Comparison of ENCODE assay signal across 20 cellular contexts in genomic region chr3:10401990-10402761, GRCh38.
A peak's percentile ranks its signal among the peaks of the same experiment; 100 is the strongest.
DNase-seq lines count a peak whose midpoint lies in the region; ATAC-seq, FAIRE-seq and TF ChIP-seq lines count a peak whose summit lies in the region.
"Had no signal": no experiment of that assay in that cellular context is flagged by ENCODE, and none has a peak within 500 bp of the region (broad histone marks: within the 10 kb centered on the region; RNA-seq: fewer than 3 reads in every experiment).

No MANE protein-coding gene starts in this region.

- no peak overlapping the region for H2AFZ ChIP-seq in HepG2 (ENCODE audit: low read length)
- H2AFZ ChIP-seq in H1 (ENCODE audit: low read length): no peak overlapping the region

- no peak for TF ChIP-seq CTCF in HepG2 (CRISPR knock-in tag; IDR thresholded peaks at IDR 0.05)
- TF ChIP-seq CTCF in right lobe of liver (IDR thresholded peaks at IDR 0.05): no peak
- no peak for TF ChIP-seq CTCF in H1 (IDR thresholded peaks at IDR 0.05; ENCODE audit: control extremely low read depth in 1 of 3, insufficient read depth in 1 of 3, low read depth in 1 of 3, low read length in 3 of 3)

- no peaks in the 10 kb centered on the region; a peak in 2 of 5 replicates for H3K27me3 ChIP-seq in HepG2 (ENCODE audit: control insufficient read depth in 1 of 2, insufficient read depth in 2 of 2, low read length in 2 of 2)
- H3K27me3 ChIP-seq in right lobe of liver: no peaks in the 10 kb centered on the region
- no peaks in the 10 kb centered on the region; a peak in 1 of 7 replicates for H3K27me3 ChIP-seq in H1 (replicated peaks in 1 of 4; ENCODE audit: control insufficient read depth in 3 of 4, extremely low read depth in 1 of 4, insufficient read depth in 3 of 4, low read length in 3 of 4)
- H3K27me3 ChIP-seq: BLaER1 treated with 17β-estradiol and CSF1 and Interleukin-3, amounts not matched to agents 10 nM and 100 nM had no signal

- no peak overlapping the region for H3K18ac ChIP-seq in H1 (ENCODE audit: extremely low read depth, low read length)

- H4K8ac ChIP-seq in H1 (ENCODE audit: extremely low read depth, insufficient read depth, low read length): no peak overlapping the region; the same call in 1 of the 2 replicates

- no peak overlapping the region for H3K14ac ChIP-seq in H1 (ENCODE audit: insufficient read length)

- no peaks in the 10 kb centered on the region for H3K79me1 ChIP-seq in H1 (ENCODE audit: low read depth, low read length)

- no peak for ATAC-seq in HepG2
- ATAC-seq in right lobe of liver: no peak
- ATAC-seq: A549; CD8-positive, alpha-beta T cell had no signal

- H3K4me2 ChIP-seq in HepG2 (ENCODE audit: low read depth, low read length): no peak overlapping the region
- no peak overlapping the region for H3K4me2 ChIP-seq in H1 (ENCODE audit: insufficient read depth in 1 of 2, low read depth in 2 of 2, low read length in 2 of 2)
- H3K4me2 ChIP-seq: A549; BLaER1 treated with 17β-estradiol and CSF1 and Interleukin-3, amounts not matched to agents 10 nM and 100 nM had no signal

- no peaks in the 10 kb centered on the region for H3K9me3 ChIP-seq in HepG2 (ENCODE audit: low read length)
- no peaks in the 10 kb centered on the region for H3K9me3 ChIP-seq in right lobe of liver
- H3K9me3 ChIP-seq in H1 (ENCODE audit: insufficient read depth in 2 of 2, low read depth in 1 of 2, low read length in 1 of 2): no peaks in the 10 kb centered on the region
- H3K9me3 ChIP-seq: A549; BLaER1 treated with 17β-estradiol and CSF1 and Interleukin-3, amounts not matched to agents 10 nM and 100 nM; Caco-2 had no signal

- H3K79me2 ChIP-seq in HepG2 (ENCODE audit: insufficient read depth, low read length) (no peaks in the 10 kb centered on the region), H1 (ENCODE audit: control insufficient read depth in 1 of 2, insufficient read depth in 2 of 2, low read length in 2 of 2) (no peaks in the 10 kb centered on the region)

- H2BK20ac ChIP-seq in H1 (ENCODE audit: low read length): no peak overlapping the region

- H4K91ac ChIP-seq in H1 (replicated peaks; ENCODE audit: insufficient read length, low read length): no peak overlapping the region

- no peak overlapping the region for H3K4ac ChIP-seq in H1 (replicated peaks; ENCODE audit: insufficient read length, low read depth, low read length)

- WGBS in HepG2 (ENCODE audit: low lambda C conversion rate): 82% methylated on average over 14 of the region's 14 CpGs
- WGBS in right lobe of liver (ENCODE audit: insufficient coverage, low coverage, low lambda C conversion rate, missing lambda C conversion rate): 80% methylated on average over 1 of the region's 14 CpGs
- WGBS in H1 (ENCODE audit: extremely low coverage in 1 of 2, insufficient coverage in 1 of 2, insufficient read length in 1 of 2, insufficient replicate concordance in 2 of 2, low coverage in 1 of 2, low lambda C conversion rate in 2 of 2, missing lambda C conversion rate in 1 of 2), 2 experiments: 92% methylated on average over 14 of the region's 14 CpGs; no CpG with 5 or more reads in 1 of the 2 experiments

- TF ChIP-seq POLR2A in HepG2 (IDR thresholded peaks at IDR 0.05; ENCODE audit: insufficient read depth in 1 of 2, low read depth in 2 of 2, low read length in 2 of 2) (no peak), right lobe of liver (IDR thresholded peaks at IDR 0.05) (no peak), H1 (IDR thresholded peaks at IDR 0.05; ENCODE audit: control extremely low read depth in 1 of 2, low read depth in 2 of 2, low read length in 2 of 2) (no peak)

- H3K27ac ChIP-seq in HepG2 (ENCODE audit: extremely low read length, insufficient read depth, low read length) (no peak overlapping the region), right lobe of liver (no peak overlapping the region), H1 (ENCODE audit: low read depth, low read length) (no peak overlapping the region)
- H3K27ac ChIP-seq: 22Rv1; A549; BLaER1 treated with 17β-estradiol and CSF1 and Interleukin-3, amounts not matched to agents 10 nM and 100 nM; C4-2B had no signal

- H3K9ac ChIP-seq in HepG2 (ENCODE audit: insufficient read depth, low read depth, low read length) (no peak overlapping the region), H1 (replicated peaks in 1 of 4; ENCODE audit: extremely low read depth in 1 of 4, low read depth in 3 of 4, low read length in 3 of 4) (no peak overlapping the region)
- H3K9ac ChIP-seq: BLaER1 treated with 17β-estradiol and CSF1 and Interleukin-3, amounts not matched to agents 10 nM and 100 nM had no signal

- H3K4me1 ChIP-seq in HepG2 (ENCODE audit: insufficient read depth, low read length): peaks cover 12% of the 10 kb centered on the region
- H3K4me1 ChIP-seq in right lobe of liver: no peaks in the 10 kb centered on the region
- no peaks in the 10 kb centered on the region for H3K4me1 ChIP-seq in H1 (replicated peaks in 1 of 4; ENCODE audit: control insufficient read depth in 3 of 4, insufficient read depth in 4 of 4, low read length in 3 of 4)
- H3K4me1 ChIP-seq: A549, Caco-2 had no signal

- H3K36me3 ChIP-seq in HepG2 (replicated peaks in 1 of 2; ENCODE audit: control insufficient read depth in 1 of 2, insufficient read depth in 2 of 2, low read length in 2 of 2) (no peaks in the 10 kb centered on the region), right lobe of liver (peaks cover 0 to 55% (median 15%) of the 10 kb centered on the region in 4 donors), H1 (ENCODE audit: control insufficient read depth in 2 of 4, insufficient read depth in 4 of 4, low read length in 3 of 4) (no peaks in the 10 kb centered on the region)

- H4K20me1 ChIP-seq in HepG2 (ENCODE audit: insufficient read depth, low read length): no peaks in the 10 kb centered on the region
- H4K20me1 ChIP-seq in H1 (replicated peaks in 1 of 2; ENCODE audit: control insufficient read depth in 1 of 2, insufficient read depth in 2 of 2, low read length in 2 of 2): no peaks in the 10 kb centered on the region

- TF ChIP-seq RAD21 in HepG2 (CRISPR knock-in tag; IDR thresholded peaks at IDR 0.05) (no peak), H1 (IDR thresholded peaks at IDR 0.05 in 1 of 2, conservative IDR thresholded peaks at IDR 0.05 in 1 of 2; ENCODE audit: low read depth in 2 of 2, low read length in 2 of 2) (no peak)

- CTCF ChIA-PET in HepG2 (lab: Yijun Ruan, JAX; ENCODE audit: low intra/inter-chr PET ratio, low total read pairs) (no interaction called here), H1 (lab: Charles Lee; ENCODE audit: partially characterized antibody) (interaction anchor here (1.1 to 3.3 kb wide), 6 partner anchors 22 to 223 kb away, joined by 3 to 9 read pairs (median 4); no protein-coding TSS in a partner anchor)

- DNase-seq in HepG2 (ENCODE audit: low spot score) (no peak), right lobe of liver (no peak), H1 (ENCODE audit: low read depth in 1 of 2, low spot score in 2 of 2) (no peak), DMS114 treated with DMSO at 0.1 percent for 48 hours (lab: John Stamatoyannopoulos, UW; ENCODE audit: unreplicated experiment) (no peak), DMS 273 treated with DMSO at 0.1 percent for 48 hours (lab: John Stamatoyannopoulos, UW) (no peak)
- DNase-seq: AML-193; Caco-2; Calu3; CD4-positive, alpha-beta T cell; CD8-positive, alpha-beta T cell; DMS79 treated with DMSO at 0.1 percent for 48 hours; GF-D8 had no signal

- no peak overlapping the region for H4K5ac ChIP-seq in H1 (ENCODE audit: insufficient read length, low read depth, low read length)

- no peaks in the 10 kb centered on the region for H3K23me2 ChIP-seq in H1 (ENCODE audit: low read depth, low read length)

- H2BK120ac ChIP-seq in H1 (replicated peaks; ENCODE audit: low read depth, low read length): no peak overlapping the region

- no TSS peak for BruUV-seq in HepG2 (replicated peaks; lab: Mats Ljungman, UMichigan)

- H2BK5ac ChIP-seq in H1 (ENCODE audit: low read depth, low read length): no peak overlapping the region

- POLR2A ChIA-PET in HepG2 (lab: Yijun Ruan, JAX): no interaction called here
- POLR2A ChIA-PET in H1 (lab: Charles Lee; ENCODE audit: partially characterized antibody): no interaction called here

- H3K4me3 ChIP-seq in HepG2 (replicated peaks in 1 of 3; ENCODE audit: insufficient read depth in 1 of 3, low read depth in 2 of 3, low read length in 3 of 3) (no peak overlapping the region), right lobe of liver (no peak overlapping the region), H1 (ENCODE audit: extremely low read depth in 1 of 4, insufficient read depth in 2 of 4, low read depth in 3 of 4, low read length in 4 of 4) (no peak overlapping the region)
- H3K4me3 ChIP-seq: A549; BLaER1 treated with 17β-estradiol and CSF1 and Interleukin-3, amounts not matched to agents 10 nM and 100 nM had no signal

- in situ Hi-C loops in HepG2 (cut with HindIII; ENCODE audit: extremely low pct_ligation_motif_present, low pct_unique_long_range_greater_than_20kb): no loop called here

- FAIRE-seq in HepG2 (lab: Jason Lieb, UNC): no peak
- FAIRE-seq in H1 (lab: Jason Lieb, UNC): no peak
- FAIRE-seq: A549, D721Med, G401.6, GM12891, GM19239 had no signal

- H3K56ac ChIP-seq in H1 (replicated peaks; ENCODE audit: insufficient read length, low read depth, low read length): no peak overlapping the region

- TF ChIP-seq EP300 in HepG2 (IDR thresholded peaks at IDR 0.05; ENCODE audit: low read depth in 2 of 2, low read length in 2 of 2): no peak
- TF ChIP-seq EP300 in HepG2 (CRISPR knock-in tag; IDR thresholded peaks at IDR 0.05; ENCODE audit: borderline replicate concordance): no peak
- no peak for TF ChIP-seq EP300 in H1 (IDR thresholded peaks at IDR 0.05; ENCODE audit: borderline replicate concordance in 1 of 2, low read depth in 2 of 2, low read length in 2 of 2)

- H2AK5ac ChIP-seq in H1 (ENCODE audit: low read depth, low read length): no peak overlapping the region

- no peak overlapping the region for H2BK12ac ChIP-seq in H1 (ENCODE audit: low read depth, low read length)

- no peak overlapping the region for H3K23ac ChIP-seq in H1 (ENCODE audit: insufficient read length)

- intact Hi-C loops in HepG2 (cut with micrococcal nuclease; ENCODE audit: unreplicated experiment) (no loop called here), right lobe of liver (cut with DNase I) (no loop called here)

- H2BK15ac ChIP-seq in H1 (ENCODE audit: low read length): 0 out of 2 replicates have a peak overlapping the region, but pooled peaks have one; percentile 33

TF ChIP-seq in HepG2, 621 proteins besides CTCF, POLR2A, EP300 and RAD21 (continues in another document):
- TF ChIP-seq ZNF629 (CRISPR knock-in tag; conservative IDR thresholded peaks at IDR 0.05): peak; percentile 53

TF ChIP-seq in H1, 55 proteins besides CTCF, POLR2A, EP300 and RAD21 (continues in another document):
- TF ChIP-seq NRF1 (IDR thresholded peaks at IDR 0.05; ENCODE audit: low read depth, low read length) (no peak), TCF12 (IDR thresholded peaks at IDR 0.05; ENCODE audit: low read depth, low read length) (no peak), MAX (IDR thresholded peaks at IDR 0.05) (no peak), ZNF274 (IDR thresholded peaks at IDR 0.05; ENCODE audit: borderline replicate concordance, extremely low read depth, low read length) (no peak), TAF1 (IDR thresholded peaks at IDR 0.05; ENCODE audit: low read depth, low read length) (no peak)
